In genomic region chr17:45405250-45406086, GRCh38 we compare ENCODE assay signal across 9 cellular contexts. TPM values are rescaled to one million over a fixed set of nuclear protein-coding genes. Genes with fewer than 3 reads are reported as not detected.
DNase-seq lines count a peak whose midpoint lies in the region; ATAC-seq and TF ChIP-seq lines count a peak whose summit lies in the region.
"Had no signal": no experiment of that assay in that cellular context is flagged by ENCODE, and none has a peak within 500 bp of the region (broad histone marks: within the 10 kb centered on the region; RNA-seq: fewer than 3 reads in every experiment).

No MANE protein-coding gene starts in this region.

- peak overlapping the region; percentile 100 for H3K4me2 ChIP-seq in BLaER1
- peak overlapping the region; percentile 36; the same call in 1 of the 2 replicates for H3K4me2 ChIP-seq in IMR-90 (ENCODE audit: low read depth, low read length)

- H4K20me1 ChIP-seq in BLaER1: peaks cover 27% of the 10 kb centered on the region; the same call in 1 of the 2 replicates
- H4K20me1 ChIP-seq in IMR-90 (ENCODE audit: insufficient read depth, low read length): no peaks in the 10 kb centered on the region; the same call in none of the 2 replicates

- no peak overlapping the region for H3K14ac ChIP-seq in IMR-90 (replicated peaks; ENCODE audit: low read depth, low read length)

- TF ChIP-seq RAD21 in IMR-90 (IDR thresholded peaks at IDR 0.05; ENCODE audit: low read length): no peak

- H3K36me3 ChIP-seq in BLaER1 (peaks cover 53% of the 10 kb centered on the region), IMR-90 (ENCODE audit: control insufficient read depth, insufficient read depth, low read length) (no peaks in the 10 kb centered on the region)

- ATAC-seq in IMR-90 (ENCODE audit: low read depth): peak; percentile 77
- peak; percentile 30 for ATAC-seq in esophagus mucosa

- no peak overlapping the region for H2BK15ac ChIP-seq in IMR-90 (ENCODE audit: low read depth, low read length)

- H2AK9ac ChIP-seq in IMR-90 (replicated peaks; ENCODE audit: low read depth, low read length, poor library complexity): no peak overlapping the region

- WGBS in IMR-90 (ENCODE audit: extremely low coverage in 2 of 2, insufficient read length in 1 of 2), 2 experiments: 20% methylated on average over 14 of the region's 48 CpGs; no CpG with 5 or more reads in 1 of the 2 experiments

- H3K4me1 ChIP-seq in BLaER1 (peaks cover 77% of the 10 kb centered on the region), IMR-90 (ENCODE audit: control insufficient read depth, insufficient read depth, low read length) (peaks cover 6% of the 10 kb centered on the region; the same call in 1 of the 2 replicates)

- DNase-seq in IMR-90 (no peak), HEK293T (ENCODE audit: extremely low spot score) (no peak), GM10248 (ENCODE audit: extremely low spot score) (no peak), NCI-H510A (lab: John Stamatoyannopoulos, UW) (no peak)
- no peak for DNase-seq in activated naive CD4-positive, alpha-beta T cell treated with anti-CD3 and anti-CD28 coated beads for 36 hours
- DNase-seq: dermis blood vessel endothelial cell had no signal

- H3K9me3 Mint-ChIP-seq in nephron: no peaks in the 10 kb centered on the region
- H3K9me3 Mint-ChIP-seq in activated naive CD4-positive, alpha-beta T cell treated with anti-CD3 and anti-CD28 coated beads for 36 hours: no peaks in the 10 kb centered on the region

- no peak overlapping the region for H3K4me3 ChIP-seq in BLaER1
- H3K4me3 ChIP-seq in IMR-90 (ENCODE audit: insufficient read depth, low read depth, low read length): no peak overlapping the region

- peak overlapping the region; percentile 77 for H2AFZ ChIP-seq in IMR-90 (replicated peaks; ENCODE audit: low read length, poor library complexity)

- H3K56ac ChIP-seq in IMR-90 (ENCODE audit: extremely low read depth, insufficient read depth, low read length): no peak overlapping the region

- H3K4ac ChIP-seq in IMR-90 (ENCODE audit: low read depth, low read length): no peak overlapping the region

- peak overlapping the region in 1 of 3 experiments; percentile 97 for H3K27ac Mint-ChIP-seq in nephron
- no peak overlapping the region for H3K27ac Mint-ChIP-seq in activated naive CD4-positive, alpha-beta T cell treated with anti-CD3 and anti-CD28 coated beads for 36 hours

- H2AK5ac ChIP-seq in IMR-90 (ENCODE audit: low read depth, low read length): no peak overlapping the region

- POLR2A ChIA-PET in IMR-90 (lab: Charles Lee; ENCODE audit: unreplicated experiment) (no interaction called here), HEK293T (lab: Yijun Ruan, JAX) (no interaction called here), GM10248 (lab: Yijun Ruan, JAX) (no interaction called here)

- TF ChIP-seq CTCF in IMR-90 (conservative IDR thresholded peaks at IDR 0.05; ENCODE audit: low read depth, low read length) (no peak), nephron (IDR thresholded peaks at IDR 0.05; ENCODE audit: unreplicated experiment in 3 of 3) (no peak), GM10248 (IDR thresholded peaks at IDR 0.05; ENCODE audit: control extremely low read depth, extremely low read depth, low read depth, missing control alignments) (no peak)

- H3K79me1 ChIP-seq in IMR-90 (ENCODE audit: low read depth in 1 of 2, low read length in 2 of 2): no peaks in the 10 kb centered on the region

- BruUV-seq in IMR-90 (replicated peaks; lab: Mats Ljungman, UMichigan): no TSS peak

- H3K27me3 ChIP-seq in BLaER1: no peaks in the 10 kb centered on the region
- H3K27me3 ChIP-seq in IMR-90 (ENCODE audit: control insufficient read depth, insufficient read depth, low read length): peaks cover 26% of the 10 kb centered on the region

- intact Hi-C loops in IMR-90 (cut with micrococcal nuclease): no loop called here
- intact Hi-C loops in activated naive CD4-positive, alpha-beta T cell treated with anti-CD3 and anti-CD28 coated beads for 36 hours (cut with micrococcal nuclease): no loop called here

- H4K91ac ChIP-seq in IMR-90 (ENCODE audit: insufficient read depth, low read depth, low read length): no peak overlapping the region

- H3K9ac ChIP-seq in BLaER1 (no peak overlapping the region), IMR-90 (ENCODE audit: low read depth, low read length) (no peak overlapping the region)

- in situ Hi-C loops in IMR-90 (cut with MboI; ENCODE audit: low sequenced_read_pairs): loop anchor here (25.0 kb wide), 1 partner anchor 432 kb away; the partner anchor contains the start of gene SPPL2C

- H3K27ac ChIP-seq in BLaER1 (0 out of 2 replicates have a peak overlapping the region, but pooled peaks have one; percentile 66), IMR-90 (ENCODE audit: insufficient read depth, low read length) (no peak overlapping the region)

- peaks cover 21% of the 10 kb centered on the region for H3K27me3 Mint-ChIP-seq in nephron (ENCODE audit: low read depth)
- no peaks in the 10 kb centered on the region for H3K27me3 Mint-ChIP-seq in activated naive CD4-positive, alpha-beta T cell treated with anti-CD3 and anti-CD28 coated beads for 36 hours (ENCODE audit: low read depth)

- H3K9me1 ChIP-seq in IMR-90 (ENCODE audit: insufficient read depth, low read length): no peaks in the 10 kb centered on the region

- peaks cover 27% of the 10 kb centered on the region for H3K4me1 Mint-ChIP-seq in nephron
- peaks cover 30% of the 10 kb centered on the region for H3K4me1 Mint-ChIP-seq in activated naive CD4-positive, alpha-beta T cell treated with anti-CD3 and anti-CD28 coated beads for 36 hours (ENCODE audit: low read depth)

- H3K36me3 Mint-ChIP-seq in nephron (ENCODE audit: low read depth): no peaks in the 10 kb centered on the region
- H3K36me3 Mint-ChIP-seq in activated naive CD4-positive, alpha-beta T cell treated with anti-CD3 and anti-CD28 coated beads for 36 hours (ENCODE audit: low read depth): peaks cover 27% of the 10 kb centered on the region

- no peak for TF ChIP-seq POLR2A in IMR-90 (IDR thresholded peaks at IDR 0.05; ENCODE audit: low read depth, low read length)

- H4K8ac ChIP-seq in IMR-90 (ENCODE audit: low read depth in 2 of 2, low read length in 2 of 2): no peak overlapping the region

- H3K23ac ChIP-seq in IMR-90 (ENCODE audit: low read depth, low read length): no peak overlapping the region

- H2BK20ac ChIP-seq in IMR-90 (ENCODE audit: low read depth, low read length): no peak overlapping the region

- H3K9me3 ChIP-seq in BLaER1 (no peaks in the 10 kb centered on the region), IMR-90 (ENCODE audit: control insufficient read depth, insufficient read depth, low read length) (no peaks in the 10 kb centered on the region)

- H3K18ac ChIP-seq in IMR-90 (ENCODE audit: low read depth, low read length): no peak overlapping the region

- H2BK5ac ChIP-seq in IMR-90 (ENCODE audit: low read depth, low read length, poor library complexity, severe bottlenecking): no peak overlapping the region

- CTCF ChIA-PET in IMR-90 (lab: Yijun Ruan, JAX): no interaction called here
- CTCF ChIA-PET in HEK293T (lab: Yijun Ruan, JAX): no interaction called here
- CTCF ChIA-PET in activated naive CD4-positive, alpha-beta T cell treated with anti-CD3 and anti-CD28 coated beads for 36 hours (lab: Charles Lee): no interaction called here
- CTCF ChIA-PET in GM10248 (lab: Yijun Ruan, JAX): no interaction called here

- no peak overlapping the region for H2BK120ac ChIP-seq in IMR-90 (ENCODE audit: low read depth, low read length)

- H4K5ac ChIP-seq in IMR-90 (ENCODE audit: low read depth, low read length): no peak overlapping the region

- peak overlapping the region; percentile 34 to 52 (median 50) for H3K4me3 Mint-ChIP-seq in nephron
- H3K4me3 Mint-ChIP-seq in activated naive CD4-positive, alpha-beta T cell treated with anti-CD3 and anti-CD28 coated beads for 36 hours: no peak overlapping the region

- dilution Hi-C loops in IMR-90 (cut with HindIII; ENCODE audit: low sequenced_read_pairs, unreplicated experiment): no loop called here

TF ChIP-seq in IMR-90, 13 proteins besides CTCF, POLR2A, EP300 and RAD21:
- no peak for TF ChIP-seq CHD1 (IDR thresholded peaks at IDR 0.05; ENCODE audit: low read depth, low read length)
- TF ChIP-seq SMC3 (IDR thresholded peaks at IDR 0.05; ENCODE audit: low read depth, low read length): no peak
- no peak for TF ChIP-seq BHLHE40 (IDR thresholded peaks at IDR 0.05; ENCODE audit: low read depth, low read length)
- TF ChIP-seq FOS (IDR thresholded peaks at IDR 0.05; ENCODE audit: low read depth, low read length): no peak
- no peak for TF ChIP-seq NFE2L2 (IDR thresholded peaks at IDR 0.05; ENCODE audit: low read depth, low read length)
- no peak for TF ChIP-seq RCOR1 (IDR thresholded peaks at IDR 0.05; ENCODE audit: insufficient replicate concordance, low read length)

TF ChIP-seq in HEK293T, 16 proteins besides CTCF, POLR2A, EP300 and RAD21:
- TF ChIP-seq PKNOX1 (IDR thresholded peaks at IDR 0.05) (no peak), BHLHE40 (IDR thresholded peaks at IDR 0.05; ENCODE audit: borderline replicate concordance) (no peak), LEF1 (IDR thresholded peaks at IDR 0.05; ENCODE audit: borderline replicate concordance) (no peak), FOXK2 (IDR thresholded peaks at IDR 0.05) (no peak), SUZ12 (IDR thresholded peaks at IDR 0.05) (no peak), CTBP1 (IDR thresholded peaks at IDR 0.05; ENCODE audit: borderline replicate concordance) (no peak), HDGF (IDR thresholded peaks at IDR 0.05; ENCODE audit: borderline replicate concordance) (no peak), SP1 (IDR thresholded peaks at IDR 0.05) (no peak)
TF ChIP-seq in HEK293T: peak in this region for 0.

RNA-seq across cellular contexts. Expression of gene ARHGAP27, which starts 27.2 kb away (rescaled TPM):
- total RNA-seq in IMR-90 (2012; rRNA removed): under 0.01 and 0.56 TPM in 2 replicates
- polyA plus RNA-seq in IMR-90 (2012; rRNA removed): 0.89 and 1.9 TPM in 2 replicates
- 0.37 and 0.67 TPM in 2 replicates for polyA plus RNA-seq in IMR-90 (2012; cell fraction: cytosol; rRNA removed)
- polyA plus RNA-seq in IMR-90 (2012; cell fraction: nucleus; rRNA removed; ENCODE audit: low replicate concordance): 7.4 and 16.4 TPM in 2 replicates
- 69.0 TPM for total RNA-seq in esophagus mucosa
- 10 to 100 TPM; 39.5 to 41.3 TPM for total RNA-seq in activated naive CD4-positive, alpha-beta T cell treated with anti-CD3 and anti-CD28 coated beads for 36 hours

Comparison
In these comparisons a context has a peak if more than half of its experiments do, and no peak if none do; other contexts are left out.
1. RNA of gene ARHGAP27, which starts 27.2 kb away (total RNA-seq): 69.0 TPM in esophagus mucosa (single experiment) and 39.5 to 41.3 TPM in activated naive CD4-positive, alpha-beta T cell treated with anti-CD3 and anti-CD28 coated beads for 36 hours; under 0.01 to 0.56 TPM in IMR-90; every median in the first group is over 10 times any median in the second.